Comparison of ENCODE assay signal across 24 cellular contexts in genomic region chr1:12320516-12320915, GRCh38.
"Had no signal": no experiment of that assay in that cellular context is flagged by ENCODE, and none has a peak within 500 bp of the region (broad histone marks: within the 10 kb centered on the region; RNA-seq: fewer than 3 reads in every experiment).

No MANE protein-coding gene starts in this region.

- H3K4me3 ChIP-seq: ascending aorta, body of pancreas, SJSA1 had no signal

- H3K4me1 ChIP-seq: body of pancreas, SJSA1 had no signal

- H3K27me3 ChIP-seq: ascending aorta, body of pancreas, SJSA1 had no signal

- H3K27ac Mint-ChIP-seq: activated CD8-positive, alpha-beta memory T cell treated with anti-CD3 and anti-CD28 coated beads, Interleukin-2, amount 10 ng/mL, durations not matched to agents 7 days and 5 days; activated CD8-positive, alpha-beta T cell treated with anti-CD3 and anti-CD28 coated beads, Interleukin-2, amount 10 ng/mL, durations not matched to agents 7 days and 5 days; activated naive CD8-positive, alpha-beta T cell treated with anti-CD3 and anti-CD28 coated beads, Interleukin-2, amount 50 U/mL, for 24 hours; T-helper 1 cell treated with Interleukin-12 subunit alpha and Interleukin-12 subunit beta and Interleukin-4 antibody, amounts not matched to agents 30 μg/mL and 1 μg/mL, for 36 hours had no signal

- H3K4me1 Mint-ChIP-seq: activated naive CD8-positive, alpha-beta T cell treated with anti-CD3 and anti-CD28 coated beads, Interleukin-2, amount 50 U/mL, for 24 hours had no signal

- H3K27me3 Mint-ChIP-seq: activated CD8-positive, alpha-beta memory T cell treated with anti-CD3 and anti-CD28 coated beads, Interleukin-2, amount 10 ng/mL, durations not matched to agents 7 days and 5 days; activated naive CD8-positive, alpha-beta T cell treated with anti-CD3 and anti-CD28 coated beads, Interleukin-2, amount 50 U/mL, for 24 hours had no signal

- H3K27ac ChIP-seq: ascending aorta, body of pancreas, SJSA1 had no signal

- H3K9me3 ChIP-seq: ascending aorta, body of pancreas, SJSA1 had no signal

- ATAC-seq: activated CD4-positive, CD25-positive, alpha-beta regulatory T cell treated with anti-CD3 and anti-CD28 coated beads, Interleukin-2, amount 50 U/mL, for 24 hours; activated CD8-positive, alpha-beta memory T cell treated with anti-CD3 and anti-CD28 coated beads, Interleukin-2, amount 10 ng/mL, durations not matched to agents 7 days and 5 days; activated CD8-positive, alpha-beta T cell treated with anti-CD3 and anti-CD28 coated beads, Interleukin-2, amount 10 ng/mL, durations not matched to agents 7 days and 5 days; activated naive CD4-positive, alpha-beta T cell treated with anti-CD3 and anti-CD28 coated beads, Interleukin-2, amount 50 U/mL, for 72 hours; activated naive CD8-positive, alpha-beta T cell treated with anti-CD3 and anti-CD28 coated beads, Interleukin-2, amount 50 U/mL, for 24 hours; activated T-cell treated with anti-CD3 and anti-CD28 coated beads, Interleukin-2, amount 50 U/mL, for 4 hours; body of pancreas; Panc1 had no signal

- H3K9me3 Mint-ChIP-seq: activated naive CD4-positive, alpha-beta T cell treated with anti-CD3 and anti-CD28 coated beads, Interleukin-2, amount 50 U/mL, for 72 hours; activated naive CD8-positive, alpha-beta T cell treated with anti-CD3 and anti-CD28 coated beads, Interleukin-2, amount 50 U/mL, for 24 hours; activated T-cell treated with anti-CD3 and anti-CD28 coated beads, Interleukin-2, amount 50 U/mL, for 4 hours; T-helper 1 cell treated with Interleukin-12 subunit alpha and Interleukin-12 subunit beta and Interleukin-4 antibody, amounts not matched to agents 30 μg/mL and 1 μg/mL, for 36 hours had no signal

- H3K4me3 Mint-ChIP-seq: activated CD8-positive, alpha-beta memory T cell treated with anti-CD3 and anti-CD28 coated beads, Interleukin-2, amount 10 ng/mL, durations not matched to agents 7 days and 5 days; activated CD8-positive, alpha-beta T cell treated with anti-CD3 and anti-CD28 coated beads, Interleukin-2, amount 10 ng/mL, durations not matched to agents 7 days and 5 days; activated naive CD8-positive, alpha-beta T cell treated with anti-CD3 and anti-CD28 coated beads, Interleukin-2, amount 50 U/mL, for 24 hours; activated T-cell treated with anti-CD3 and anti-CD28 coated beads, Interleukin-2, amount 50 U/mL, for 4 hours; T-helper 1 cell treated with Interleukin-12 subunit alpha and Interleukin-12 subunit beta and Interleukin-4 antibody, amounts not matched to agents 30 μg/mL and 1 μg/mL, for 36 hours had no signal

- DNase-seq: activated CD4-positive, alpha-beta T cell treated with anti-CD3 and anti-CD28 coated beads for 48 hours; activated CD4-positive, alpha-beta T cell treated with anti-CD3 and anti-CD28 coated beads, Interleukin-2, amount 50 U/mL, for 4 hours; activated CD8-positive, alpha-beta memory T cell treated with anti-CD3 and anti-CD28 coated beads, Interleukin-2, amount 10 ng/mL, durations not matched to agents 7 days and 5 days; activated CD8-positive, alpha-beta T cell treated with anti-CD3 and anti-CD28 coated beads, Interleukin-2, amount 10 ng/mL, durations not matched to agents 7 days and 5 days; activated effector memory CD4-positive, alpha-beta T cell treated with anti-CD3 and anti-CD28 coated beads, Interleukin-2, amount 50 U/mL, for 16 hours; activated naive CD4-positive, alpha-beta T cell treated with Interleukin-2 at 50 U/mL for 16 hours; activated naive CD8-positive, alpha-beta T cell treated with anti-CD3 and anti-CD28 coated beads, Interleukin-2, amount 50 U/mL, for 24 hours; activated T-cell treated with anti-CD3 and anti-CD28 coated beads, Interleukin-2, amount 50 U/mL, for 4 hours; amniotic stem cell; body of pancreas; KG1; NCI-H1092; NCI-H1930; NCI-H345; NCI-H510A; NCI-H526 treated with DMSO at 0.1 percent for 48 hours; NCI-H82; SHP77 had no signal
